Comparison of ENCODE assay signal across 8 cellular contexts in the genomic region with DNA sequence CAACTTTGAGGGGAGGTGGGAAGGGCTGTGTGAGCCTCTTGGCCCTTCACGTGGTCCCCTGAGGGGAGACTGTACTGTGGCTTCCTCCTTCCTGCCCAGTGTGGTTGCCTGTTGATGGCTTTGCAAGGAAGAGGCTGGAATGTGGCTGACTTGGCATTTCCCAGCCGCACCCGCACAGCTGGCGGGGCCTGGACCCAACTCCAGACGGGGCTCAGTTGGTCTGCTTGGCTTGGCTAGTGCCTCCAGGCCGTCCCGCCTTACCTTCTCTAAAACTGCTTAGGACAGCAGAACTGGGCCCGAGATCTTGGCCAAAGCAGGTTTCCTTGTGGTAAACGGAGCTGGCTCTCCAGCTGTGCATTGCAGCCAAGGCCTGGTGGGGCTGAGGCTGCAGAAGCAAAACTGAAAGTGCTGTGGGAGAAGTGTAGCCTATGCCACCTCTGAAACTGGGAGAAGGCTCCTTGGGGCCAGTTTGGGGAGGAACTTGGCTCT.
DNase-seq lines count a peak whose midpoint lies in the region; ATAC-seq lines count a peak whose summit lies in the region.

No MANE protein-coding gene starts in this region.

- H3K9me3 ChIP-seq in subcutaneous abdominal adipose tissue (ENCODE audit: control insufficient read depth in 5 of 5, low read length in 5 of 5) (no peaks in the 10 kb centered on the region), HAP-1 (no peaks in the 10 kb centered on the region)

- H3K4me1 ChIP-seq in subcutaneous abdominal adipose tissue (ENCODE audit: control insufficient read depth in 5 of 5, insufficient read depth in 5 of 5, low read length in 5 of 5) (peaks cover 4 to 34% (median 28%) of the 10 kb centered on the region in 5 donors), HAP-1 (no peaks in the 10 kb centered on the region)

- H3K27me3 ChIP-seq in subcutaneous abdominal adipose tissue (ENCODE audit: control insufficient read depth in 5 of 5, insufficient read depth in 4 of 5, low read length in 5 of 5), result peaks cover 0 to 5% (median 0%) of the 10 kb centered on the region in 5 donors
- peaks cover 3% of the 10 kb centered on the region; the same call in 1 of the 2 replicates for H3K27me3 ChIP-seq in HAP-1 (ENCODE audit: low read depth)

- peak overlapping the region; percentile 56 to 71 (median 62) for H3K4me3 ChIP-seq in subcutaneous abdominal adipose tissue (ENCODE audit: low read depth in 1 of 5, low read length in 5 of 5)
- no peak overlapping the region for H3K4me3 ChIP-seq in HAP-1

- ATAC-seq in GM21447 (IDR thresholded peaks at IDR 0.05; ENCODE audit: unreplicated experiment) (peak; percentile 50), left ventricle myocardium superior (peak; percentile 82)

- in situ Hi-C loops in HAP-1 (cut with MboI; ENCODE audit: low sequenced_read_pairs), result loop anchor here (25.0 kb wide), 1 partner anchor 431 kb away; no protein-coding TSS in a partner anchor

- peak overlapping the region in 3 of 5 donors; percentile 7 to 58 (median 57) for H3K9ac ChIP-seq in subcutaneous abdominal adipose tissue (ENCODE audit: low read length in 5 of 5)

- no peak overlapping the region for H3K27ac ChIP-seq in subcutaneous abdominal adipose tissue (ENCODE audit: low read depth, low read length)

- no peaks in the 10 kb centered on the region for H3K36me3 ChIP-seq in subcutaneous abdominal adipose tissue (ENCODE audit: control insufficient read depth in 5 of 5, insufficient read depth in 5 of 5, low read length in 5 of 5)
- no peaks in the 10 kb centered on the region for H3K36me3 ChIP-seq in HAP-1 (replicated peaks)

- DNase-seq in NOMO-1 treated with dmso at 0.1 percent for 144 hours (lab: John Stamatoyannopoulos, UW; ENCODE audit: unreplicated experiment) (peak; percentile 79), left ventricle myocardium superior (peak; percentile 37), AG08395 (ENCODE audit: low spot score) (no peak), HAP-1 (ENCODE audit: low spot score in 2 of 2) (no peak), NCI-H1417 treated with DMSO at 0.1 percent for 48 hours (lab: John Stamatoyannopoulos, UW) (no peak)
- no peak for DNase-seq in activated effector memory CD4-positive, alpha-beta T cell treated with anti-CD3 and anti-CD28 coated beads, Interleukin-2, amount 50 U/mL, for 16 hours

- intact Hi-C loops in left ventricle myocardium superior (cut with micrococcal nuclease), result no loop called here

Comparison
In these comparisons a context has a peak if more than half of its experiments do, and no peak if none do; other contexts are left out.
1. DNase-seq: peak in NOMO-1 treated with dmso at 0.1 percent for 144 hours (single experiment) and left ventricle myocardium superior (single experiment); none in AG08395 (single experiment), HAP-1 (0 of 2), NCI-H1417 treated with DMSO at 0.1 percent for 48 hours (single experiment) and activated effector memory CD4-positive, alpha-beta T cell treated with anti-CD3 and anti-CD28 coated beads, Interleukin-2, amount 50 U/mL, for 16 hours (single experiment).